Comparison of ENCODE assay signal across 9 cellular contexts in genomic region chr12:57590536-57590891, GRCh38. TPM values are rescaled to one million over a fixed set of nuclear protein-coding genes. Genes with fewer than 3 reads are reported as not detected.
A peak's percentile ranks its signal among the peaks of the same experiment; 100 is the strongest.
DNase-seq lines count a peak whose midpoint lies in the region; ATAC-seq, FAIRE-seq and TF ChIP-seq lines count a peak whose summit lies in the region.
"Had no signal": no experiment of that assay in that cellular context is flagged by ENCODE, and none has a peak within 500 bp of the region (broad histone marks: within the 10 kb centered on the region; RNA-seq: fewer than 3 reads in every experiment).

No MANE protein-coding gene starts in this region.

- TF ChIP-seq EP300 in HepG2 (IDR thresholded peaks at IDR 0.05; ENCODE audit: low read depth in 2 of 2, low read length in 2 of 2) = no peak
- no peak for TF ChIP-seq EP300 in HepG2 (CRISPR knock-in tag; IDR thresholded peaks at IDR 0.05; ENCODE audit: borderline replicate concordance)
- no peak for TF ChIP-seq EP300 in transverse colon (IDR thresholded peaks at IDR 0.05; ENCODE audit: low read depth)

- H3K36me3 ChIP-seq in HepG2 (replicated peaks in 1 of 2; ENCODE audit: control insufficient read depth in 1 of 2, insufficient read depth in 2 of 2, low read length in 2 of 2) (peaks cover 4 to 8% of the 10 kb centered on the region in 2 experiments; a peak in 3 of 5 replicates), transverse colon (no peaks in the 10 kb centered on the region)

- CTCF ChIA-PET in activated naive CD4-positive, alpha-beta T cell treated with anti-CD3 and anti-CD28 coated beads, Interleukin-2, amount 10 ng/mL, durations not matched to agents 7 days and 5 days (lab: Charles Lee) = interaction anchor here (0.9 to 4.8 kb wide), 4 partner anchors 8 to 347 kb away, joined by 3 to 26 read pairs (median 6); partner anchors contain the start of gene B4GALNT1
- CTCF ChIA-PET in HepG2 (lab: Yijun Ruan, JAX; ENCODE audit: low intra/inter-chr PET ratio, low total read pairs) (no interaction called here), HEK293T (lab: Yijun Ruan, JAX) (interaction anchor here (1.1 kb wide), 1 partner anchor 136 kb away, joined by 3 read pairs; no protein-coding TSS in a partner anchor)

- no peak for TF ChIP-seq RAD21 in HepG2 (CRISPR knock-in tag; IDR thresholded peaks at IDR 0.05)

- in situ Hi-C loops in HepG2 (cut with HindIII; ENCODE audit: extremely low pct_ligation_motif_present, low pct_unique_long_range_greater_than_20kb) = no loop called here
- in situ Hi-C loops in transverse colon (cut with MboI; ENCODE audit: low pct_ligation_motif_present in 1 of 4, low pct_unique_long_range_greater_than_20kb in 1 of 4, low sequenced_read_pairs in 3 of 4) = no loop called here

- peak overlapping the region; percentile 75 for H3K9ac ChIP-seq in HepG2 (ENCODE audit: insufficient read depth, low read depth, low read length)

- H3K4me2 ChIP-seq in HepG2 (ENCODE audit: low read depth, low read length) = peak overlapping the region; percentile 80

- no peak for DNase-seq in activated naive CD4-positive, alpha-beta T cell treated with anti-CD3 and anti-CD28 coated beads, Interleukin-2, amount 10 ng/mL, durations not matched to agents 7 days and 5 days
- DNase-seq in activated naive CD4-positive, alpha-beta T cell treated with anti-CD3 and anti-CD28 coated beads, Interleukin-2, amount 50 U/mL, for 16 hours = no peak
- DNase-seq in activated naive CD8-positive, alpha-beta T cell treated with anti-CD3 and anti-CD28 coated beads, Interleukin-2, amount 50 U/mL, for 24 hours = no peak
- DNase-seq in HepG2 (ENCODE audit: low spot score) (no peak), transverse colon (no peak), HEK293T (ENCODE audit: extremely low spot score) (no peak), D721Med (ENCODE audit: insufficient read length, low spot score) (no peak)

- peaks cover 17% of the 10 kb centered on the region for H3K79me2 ChIP-seq in HepG2 (ENCODE audit: insufficient read depth, low read length)

- no peak for ATAC-seq in activated naive CD8-positive, alpha-beta T cell treated with anti-CD3 and anti-CD28 coated beads, Interleukin-2, amount 50 U/mL, for 24 hours
- ATAC-seq in HepG2 = peak; percentile 30
- no peak for ATAC-seq in GM18867 (IDR thresholded peaks at IDR 0.05; ENCODE audit: unreplicated experiment)

- no peak for TF ChIP-seq CTCF in HepG2 (CRISPR knock-in tag; IDR thresholded peaks at IDR 0.05)
- no peak for TF ChIP-seq CTCF in transverse colon (IDR thresholded peaks at IDR 0.05)
- TF ChIP-seq CTCF in D721Med (IDR thresholded peaks at IDR 0.05; ENCODE audit: insufficient read depth, missing control alignments) = no peak

- intact Hi-C loops in HepG2 (cut with micrococcal nuclease; ENCODE audit: unreplicated experiment) (loop anchor here (2.0 kb wide), 1 partner anchor 42 kb away; the partner anchor contains the start of gene B4GALNT1), transverse colon (cut with DNase I; ENCODE audit: low total_unique reads) (no loop called here)

- peaks cover 25% of the 10 kb centered on the region for H3K4me1 Mint-ChIP-seq in activated naive CD4-positive, alpha-beta T cell treated with anti-CD3 and anti-CD28 coated beads, Interleukin-2, amount 10 ng/mL, durations not matched to agents 7 days and 5 days
- peaks cover 22% of the 10 kb centered on the region for H3K4me1 Mint-ChIP-seq in activated naive CD8-positive, alpha-beta T cell treated with anti-CD3 and anti-CD28 coated beads, Interleukin-2, amount 50 U/mL, for 24 hours

- H3K27ac Mint-ChIP-seq in activated naive CD4-positive, alpha-beta T cell treated with anti-CD3 and anti-CD28 coated beads, Interleukin-2, amount 10 ng/mL, durations not matched to agents 7 days and 5 days = peak overlapping the region; percentile 73
- H3K27ac Mint-ChIP-seq in activated naive CD8-positive, alpha-beta T cell treated with anti-CD3 and anti-CD28 coated beads, Interleukin-2, amount 50 U/mL, for 24 hours = peak overlapping the region; percentile 75

- no peaks in the 10 kb centered on the region; a peak in 1 of 5 replicates for H3K27me3 ChIP-seq in HepG2 (ENCODE audit: control insufficient read depth in 1 of 2, insufficient read depth in 2 of 2, low read length in 2 of 2)
- H3K27me3 ChIP-seq in transverse colon = peaks cover 14% of the 10 kb centered on the region

- peak overlapping the region; percentile 83 for H3K4me3 Mint-ChIP-seq in activated naive CD4-positive, alpha-beta T cell treated with anti-CD3 and anti-CD28 coated beads, Interleukin-2, amount 10 ng/mL, durations not matched to agents 7 days and 5 days
- peak overlapping the region; percentile 86 for H3K4me3 Mint-ChIP-seq in activated naive CD8-positive, alpha-beta T cell treated with anti-CD3 and anti-CD28 coated beads, Interleukin-2, amount 50 U/mL, for 24 hours

- no peaks in the 10 kb centered on the region for H3K9me3 Mint-ChIP-seq in activated naive CD4-positive, alpha-beta T cell treated with anti-CD3 and anti-CD28 coated beads, Interleukin-2, amount 10 ng/mL, durations not matched to agents 7 days and 5 days
- no peaks in the 10 kb centered on the region for H3K9me3 Mint-ChIP-seq in activated naive CD8-positive, alpha-beta T cell treated with anti-CD3 and anti-CD28 coated beads, Interleukin-2, amount 50 U/mL, for 24 hours

- peaks cover 10% of the 10 kb centered on the region for H3K36me3 Mint-ChIP-seq in activated naive CD4-positive, alpha-beta T cell treated with anti-CD3 and anti-CD28 coated beads, Interleukin-2, amount 10 ng/mL, durations not matched to agents 7 days and 5 days
- H3K36me3 Mint-ChIP-seq in activated naive CD8-positive, alpha-beta T cell treated with anti-CD3 and anti-CD28 coated beads, Interleukin-2, amount 50 U/mL, for 24 hours (ENCODE audit: low read depth) = peaks cover 5% of the 10 kb centered on the region

- no peaks in the 10 kb centered on the region for H4K20me1 ChIP-seq in HepG2 (ENCODE audit: insufficient read depth, low read length)

- H3K27ac ChIP-seq in HepG2 (ENCODE audit: extremely low read length, insufficient read depth, low read length) (peak overlapping the region; percentile 63), transverse colon (peak overlapping the region; percentile 81 to 89 (median 85))

- TF ChIP-seq POLR2A in HepG2 (IDR thresholded peaks at IDR 0.05; ENCODE audit: insufficient read depth in 1 of 2, low read depth in 2 of 2, low read length in 2 of 2) (no peak), transverse colon (IDR thresholded peaks at IDR 0.05) (no peak)

- no peaks in the 10 kb centered on the region for H3K27me3 Mint-ChIP-seq in activated naive CD4-positive, alpha-beta T cell treated with anti-CD3 and anti-CD28 coated beads, Interleukin-2, amount 10 ng/mL, durations not matched to agents 7 days and 5 days
- no peaks in the 10 kb centered on the region for H3K27me3 Mint-ChIP-seq in activated naive CD8-positive, alpha-beta T cell treated with anti-CD3 and anti-CD28 coated beads, Interleukin-2, amount 50 U/mL, for 24 hours

- H3K4me3 ChIP-seq in HepG2 (replicated peaks in 1 of 3; ENCODE audit: insufficient read depth in 1 of 3, low read depth in 2 of 3, low read length in 3 of 3) (peak overlapping the region; percentile 70 to 99 (median 92)), transverse colon (peak overlapping the region; percentile 74 to 91 (median 78))

- H3K9me3 ChIP-seq in HepG2 (ENCODE audit: low read length) = no peaks in the 10 kb centered on the region
- no peaks in the 10 kb centered on the region for H3K9me3 ChIP-seq in transverse colon

- peak overlapping the region; percentile 90 for H2AFZ ChIP-seq in HepG2 (ENCODE audit: low read length)

- no TSS peak for BruUV-seq in HepG2 (replicated peaks; lab: Mats Ljungman, UMichigan)

- 4% methylated on average over 4 of the region's 4 CpGs for WGBS in HepG2 (ENCODE audit: low lambda C conversion rate)
- 0 to 6% methylated on average over 1 to 4 of the region's 4 CpGs for WGBS in transverse colon (ENCODE audit: low coverage in 1 of 2), 2 donors

- FAIRE-seq in HepG2 (lab: Jason Lieb, UNC) (no peak), D721Med (lab: Jason Lieb, UNC) (no peak)
- FAIRE-seq: G401.6 had no signal

- H3K4me1 ChIP-seq in HepG2 (ENCODE audit: insufficient read depth, low read length) = peaks cover 22% of the 10 kb centered on the region
- H3K4me1 ChIP-seq in transverse colon = peaks cover 7 to 20% (median 17%) of the 10 kb centered on the region in 4 donors

- POLR2A ChIA-PET in HepG2 (lab: Yijun Ruan, JAX) = interaction anchor here (1.2 to 3.9 kb wide), 8 partner anchors 10 to 73 kb away, joined by 4 to 26 read pairs (median 17); partner anchors contain the start of genes ARHGEF25, DDIT3 and DTX3
- POLR2A ChIA-PET in HEK293T (lab: Yijun Ruan, JAX) = interaction anchor here (0.8 to 4.8 kb wide), 8 partner anchors 9 to 82 kb away, joined by 3 to 41 read pairs (median 4); partner anchors contain the start of genes ARHGEF25 and DDIT3

RNA-seq across cellular contexts. Expression of gene PIP4K2C, which starts 0.5 kb away (rescaled TPM):
- total RNA-seq in HepG2 (2016; rRNA removed; fragmentation: Illumina TruSeq; extraction: Trizol) (23.6 and 26.4 TPM in 2 replicates), transverse colon (100 to 1,000 TPM in 1 of 4 donors, 10 to 100 TPM in 3; 38.4 to 308 (median 45.8) TPM)
- total RNA-seq in HepG2 (2016; cell fraction: cytosol; rRNA removed; fragmentation: Illumina TruSeq; extraction: Trizol; ENCODE audit: low read depth) = 2.6 and 2.8 TPM in 2 replicates
- total RNA-seq in HepG2 (2016; cell fraction: insoluble cytoplasmic fraction; rRNA removed; fragmentation: Illumina TruSeq; extraction: Trizol) = 19.8 and 28.3 TPM in 2 replicates
- total RNA-seq in HepG2 (2016; cell fraction: membrane; rRNA removed; fragmentation: Illumina TruSeq; extraction: Trizol) = 9.9 and 10.2 TPM in 2 replicates
- total RNA-seq in HepG2 (2016; cell fraction: nucleus; rRNA removed; fragmentation: Illumina TruSeq; extraction: Trizol) = 23.9 TPM in 2 replicates
- 21.7 and 23.3 TPM in 2 replicates for polyA plus RNA-seq in HepG2 (2011; rRNA removed)
- polyA plus RNA-seq in HepG2 (2011; cell fraction: cytosol; rRNA removed) = 13.2 and 18.6 TPM in 2 replicates
- polyA plus RNA-seq in HepG2 (2011; cell fraction: nucleus; rRNA removed) = 26.0 and 28.4 TPM in 2 replicates
- polyA plus RNA-seq in HepG2 (2012) = 14.2 and 18.4 TPM in 2 replicates
- polyA plus RNA-seq in HepG2 (2016; cell fraction: cytosol; fragmentation: Illumina TruSeq; extraction: Trizol; ENCODE audit: low read depth) = 2.2 and 2.3 TPM in 2 replicates
- 16.8 and 23.7 TPM in 2 replicates for polyA plus RNA-seq in HepG2 (2016; cell fraction: insoluble cytoplasmic fraction; fragmentation: Illumina TruSeq; extraction: Trizol; ENCODE audit: low read depth)
- polyA plus RNA-seq in HepG2 (2016; cell fraction: membrane; fragmentation: Illumina TruSeq; extraction: Trizol; ENCODE audit: low read depth) = 6.3 and 6.4 TPM in 2 replicates
- 34.3 and 34.5 TPM in 2 replicates for polyA plus RNA-seq in HepG2 (2016; cell fraction: nucleus; fragmentation: Illumina TruSeq; extraction: Trizol; ENCODE audit: insufficient read depth, low read depth)
- 20.4 and 21.5 TPM in 2 replicates for polyA minus RNA-seq in HepG2 (2011; rRNA and poly(A)+ RNA removed; ENCODE audit: low replicate concordance)
- polyA minus RNA-seq in HepG2 (2011; cell fraction: cytosol; rRNA and poly(A)+ RNA removed) = 12.7 and 13.5 TPM in 2 replicates
- polyA minus RNA-seq in HepG2 (2011; cell fraction: nucleus; rRNA and poly(A)+ RNA removed) = 8.1 and 11.4 TPM in 2 replicates

RNA-seq across cellular contexts. Expression of gene DTX3, which starts 14.1 kb away (rescaled TPM):
- total RNA-seq in HepG2 (2016; rRNA removed; fragmentation: Illumina TruSeq; extraction: Trizol) = 5.4 and 9.0 TPM in 2 replicates
- 4.1 and 4.8 TPM in 2 replicates for total RNA-seq in HepG2 (2016; cell fraction: cytosol; rRNA removed; fragmentation: Illumina TruSeq; extraction: Trizol; ENCODE audit: low read depth)
- 4.3 and 9.2 TPM in 2 replicates for total RNA-seq in HepG2 (2016; cell fraction: insoluble cytoplasmic fraction; rRNA removed; fragmentation: Illumina TruSeq; extraction: Trizol)
- 8.4 and 9.4 TPM in 2 replicates for total RNA-seq in HepG2 (2016; cell fraction: membrane; rRNA removed; fragmentation: Illumina TruSeq; extraction: Trizol)
- 9.5 and 11.0 TPM in 2 replicates for total RNA-seq in HepG2 (2016; cell fraction: nucleus; rRNA removed; fragmentation: Illumina TruSeq; extraction: Trizol)
- polyA plus RNA-seq in HepG2 (2011; rRNA removed) = 27.2 and 28.7 TPM in 2 replicates
- 13.0 and 16.9 TPM in 2 replicates for polyA plus RNA-seq in HepG2 (2011; cell fraction: cytosol; rRNA removed)
- 170 and 204 TPM in 2 replicates for polyA plus RNA-seq in HepG2 (2011; cell fraction: nucleus; rRNA removed)
- polyA plus RNA-seq in HepG2 (2012) = 11.6 and 13.9 TPM in 2 replicates
- polyA plus RNA-seq in HepG2 (2016; cell fraction: cytosol; fragmentation: Illumina TruSeq; extraction: Trizol; ENCODE audit: low read depth) = 4.0 and 4.6 TPM in 2 replicates
- polyA plus RNA-seq in HepG2 (2016; cell fraction: insoluble cytoplasmic fraction; fragmentation: Illumina TruSeq; extraction: Trizol; ENCODE audit: low read depth) = 6.2 and 8.3 TPM in 2 replicates
- polyA plus RNA-seq in HepG2 (2016; cell fraction: membrane; fragmentation: Illumina TruSeq; extraction: Trizol; ENCODE audit: low read depth) = 9.6 and 10.1 TPM in 2 replicates
- polyA plus RNA-seq in HepG2 (2016; cell fraction: nucleus; fragmentation: Illumina TruSeq; extraction: Trizol; ENCODE audit: insufficient read depth, low read depth) = 29.4 and 32.9 TPM in 2 replicates
- 16.3 TPM in 1 of 2 replicates, not detected in the other for polyA minus RNA-seq in HepG2 (2011; rRNA and poly(A)+ RNA removed; ENCODE audit: low replicate concordance)
- polyA minus RNA-seq in HepG2 (2011; cell fraction: cytosol; rRNA and poly(A)+ RNA removed) = 4.4 and 6.0 TPM in 2 replicates
- polyA minus RNA-seq in HepG2 (2011; cell fraction: nucleus; rRNA and poly(A)+ RNA removed) = 14.5 and 15.1 TPM in 2 replicates
- total RNA-seq in transverse colon = 10 to 100 TPM in 1 of 4 donors, 1 to 10 TPM in 3; 8.0 to 10.9 (median 9.6) TPM

RNA-seq across cellular contexts. Expression of gene ARHGEF25, which starts 20.7 kb away (rescaled TPM):
- 10.1 and 11.5 TPM in 2 replicates for total RNA-seq in HepG2 (2016; rRNA removed; fragmentation: Illumina TruSeq; extraction: Trizol)
- total RNA-seq in HepG2 (2016; cell fraction: cytosol; rRNA removed; fragmentation: Illumina TruSeq; extraction: Trizol; ENCODE audit: low read depth) = 8.4 and 8.9 TPM in 2 replicates
- 8.3 and 14.8 TPM in 2 replicates for total RNA-seq in HepG2 (2016; cell fraction: insoluble cytoplasmic fraction; rRNA removed; fragmentation: Illumina TruSeq; extraction: Trizol)
- 16.1 and 18.0 TPM in 2 replicates for total RNA-seq in HepG2 (2016; cell fraction: membrane; rRNA removed; fragmentation: Illumina TruSeq; extraction: Trizol)
- 9.2 and 9.6 TPM in 2 replicates for total RNA-seq in HepG2 (2016; cell fraction: nucleus; rRNA removed; fragmentation: Illumina TruSeq; extraction: Trizol)
- polyA plus RNA-seq in HepG2 (2011; rRNA removed) = 12.5 and 15.3 TPM in 2 replicates
- 8.5 and 8.9 TPM in 2 replicates for polyA plus RNA-seq in HepG2 (2011; cell fraction: cytosol; rRNA removed)
- polyA plus RNA-seq in HepG2 (2011; cell fraction: nucleus; rRNA removed) = 77.8 and 83.0 TPM in 2 replicates
- 15.4 and 15.7 TPM in 2 replicates for polyA plus RNA-seq in HepG2 (2012)
- 6.4 and 8.2 TPM in 2 replicates for polyA plus RNA-seq in HepG2 (2016; cell fraction: cytosol; fragmentation: Illumina TruSeq; extraction: Trizol; ENCODE audit: low read depth)
- 8.6 and 9.4 TPM in 2 replicates for polyA plus RNA-seq in HepG2 (2016; cell fraction: insoluble cytoplasmic fraction; fragmentation: Illumina TruSeq; extraction: Trizol; ENCODE audit: low read depth)
- polyA plus RNA-seq in HepG2 (2016; cell fraction: membrane; fragmentation: Illumina TruSeq; extraction: Trizol; ENCODE audit: low read depth) = 11.4 and 11.5 TPM in 2 replicates
- 21.2 and 28.6 TPM in 2 replicates for polyA plus RNA-seq in HepG2 (2016; cell fraction: nucleus; fragmentation: Illumina TruSeq; extraction: Trizol; ENCODE audit: insufficient read depth, low read depth)
- 6.2 TPM in 1 of 2 replicates, not detected in the other for polyA minus RNA-seq in HepG2 (2011; rRNA and poly(A)+ RNA removed; ENCODE audit: low replicate concordance)
- 2.9 and 3.3 TPM in 2 replicates for polyA minus RNA-seq in HepG2 (2011; cell fraction: cytosol; rRNA and poly(A)+ RNA removed)
- 11.8 and 12.6 TPM in 2 replicates for polyA minus RNA-seq in HepG2 (2011; cell fraction: nucleus; rRNA and poly(A)+ RNA removed)
- total RNA-seq in transverse colon = 10 to 100 TPM in 3 of 4 donors, 1 to 10 TPM in 1; 6.6 to 35.9 (median 15.3) TPM

RNA-seq across cellular contexts. Expression of gene KIF5A, which starts 40.7 kb away (rescaled TPM):
- total RNA-seq in HepG2 (2016; rRNA removed; fragmentation: Illumina TruSeq; extraction: Trizol) = 1.1 and 1.6 TPM in 2 replicates
- total RNA-seq in HepG2 (2016; cell fraction: cytosol; rRNA removed; fragmentation: Illumina TruSeq; extraction: Trizol; ENCODE audit: low read depth) = 0.18 and 0.71 TPM in 2 replicates
- total RNA-seq in HepG2 (2016; cell fraction: insoluble cytoplasmic fraction; rRNA removed; fragmentation: Illumina TruSeq; extraction: Trizol) = 0.91 and 1.5 TPM in 2 replicates
- total RNA-seq in HepG2 (2016; cell fraction: membrane; rRNA removed; fragmentation: Illumina TruSeq; extraction: Trizol) = 0.37 and 0.41 TPM in 2 replicates
- 3.2 and 3.6 TPM in 2 replicates for total RNA-seq in HepG2 (2016; cell fraction: nucleus; rRNA removed; fragmentation: Illumina TruSeq; extraction: Trizol)
- polyA plus RNA-seq in HepG2 (2011; rRNA removed) = 10.3 and 11.9 TPM in 2 replicates
- polyA plus RNA-seq in HepG2 (2011; cell fraction: cytosol; rRNA removed) = 2.9 and 3.5 TPM in 2 replicates
- polyA plus RNA-seq in HepG2 (2011; cell fraction: nucleus; rRNA removed) = 35.5 and 41.8 TPM in 2 replicates
- 8.0 and 9.1 TPM in 2 replicates for polyA plus RNA-seq in HepG2 (2012)
- 0.12 and 0.15 TPM in 2 replicates for polyA plus RNA-seq in HepG2 (2016; cell fraction: cytosol; fragmentation: Illumina TruSeq; extraction: Trizol; ENCODE audit: low read depth)
- 0.97 and 1.1 TPM in 2 replicates for polyA plus RNA-seq in HepG2 (2016; cell fraction: insoluble cytoplasmic fraction; fragmentation: Illumina TruSeq; extraction: Trizol; ENCODE audit: low read depth)
- polyA plus RNA-seq in HepG2 (2016; cell fraction: membrane; fragmentation: Illumina TruSeq; extraction: Trizol; ENCODE audit: low read depth) = 0.27 and 0.29 TPM in 2 replicates
- 7.8 and 8.7 TPM in 2 replicates for polyA plus RNA-seq in HepG2 (2016; cell fraction: nucleus; fragmentation: Illumina TruSeq; extraction: Trizol; ENCODE audit: insufficient read depth, low read depth)
- polyA minus RNA-seq in HepG2 (2011; rRNA and poly(A)+ RNA removed; ENCODE audit: low replicate concordance) = 0.02 and 2.8 TPM in 2 replicates
- 1.9 and 3.0 TPM in 2 replicates for polyA minus RNA-seq in HepG2 (2011; cell fraction: cytosol; rRNA and poly(A)+ RNA removed)
- 17.8 and 18.6 TPM in 2 replicates for polyA minus RNA-seq in HepG2 (2011; cell fraction: nucleus; rRNA and poly(A)+ RNA removed)
- total RNA-seq in transverse colon = 1 to 10 TPM; 1.3 to 6.2 (median 1.6) TPM

RNA-seq across cellular contexts. Expression of gene B4GALNT1, which starts 42.5 kb away (rescaled TPM):
- 1.9 and 4.5 TPM in 2 replicates for total RNA-seq in HepG2 (2016; rRNA removed; fragmentation: Illumina TruSeq; extraction: Trizol)
- 1.8 and 2.2 TPM in 2 replicates for total RNA-seq in HepG2 (2016; cell fraction: cytosol; rRNA removed; fragmentation: Illumina TruSeq; extraction: Trizol; ENCODE audit: low read depth)
- total RNA-seq in HepG2 (2016; cell fraction: insoluble cytoplasmic fraction; rRNA removed; fragmentation: Illumina TruSeq; extraction: Trizol) = 2.9 and 5.7 TPM in 2 replicates
- 2.5 and 3.5 TPM in 2 replicates for total RNA-seq in HepG2 (2016; cell fraction: membrane; rRNA removed; fragmentation: Illumina TruSeq; extraction: Trizol)
- total RNA-seq in HepG2 (2016; cell fraction: nucleus; rRNA removed; fragmentation: Illumina TruSeq; extraction: Trizol) = 5.8 and 8.3 TPM in 2 replicates
- polyA plus RNA-seq in HepG2 (2011; rRNA removed) = 5.4 and 5.9 TPM in 2 replicates
- 2.9 and 4.0 TPM in 2 replicates for polyA plus RNA-seq in HepG2 (2011; cell fraction: cytosol; rRNA removed)
- polyA plus RNA-seq in HepG2 (2011; cell fraction: nucleus; rRNA removed) = 18.7 and 19.0 TPM in 2 replicates
- 1.8 and 3.8 TPM in 2 replicates for polyA plus RNA-seq in HepG2 (2012)
- 0.94 and 1.2 TPM in 2 replicates for polyA plus RNA-seq in HepG2 (2016; cell fraction: cytosol; fragmentation: Illumina TruSeq; extraction: Trizol; ENCODE audit: low read depth)
- 3.4 and 3.9 TPM in 2 replicates for polyA plus RNA-seq in HepG2 (2016; cell fraction: insoluble cytoplasmic fraction; fragmentation: Illumina TruSeq; extraction: Trizol; ENCODE audit: low read depth)
- polyA plus RNA-seq in HepG2 (2016; cell fraction: membrane; fragmentation: Illumina TruSeq; extraction: Trizol; ENCODE audit: low read depth) = 2.4 and 2.9 TPM in 2 replicates
- polyA plus RNA-seq in HepG2 (2016; cell fraction: nucleus; fragmentation: Illumina TruSeq; extraction: Trizol; ENCODE audit: insufficient read depth, low read depth) = 13.0 and 13.7 TPM in 2 replicates
- polyA minus RNA-seq in HepG2 (2011; rRNA and poly(A)+ RNA removed; ENCODE audit: low replicate concordance) = 8.1 and 22.4 TPM in 2 replicates
- polyA minus RNA-seq in HepG2 (2011; cell fraction: cytosol; rRNA and poly(A)+ RNA removed) = 2.5 and 3.0 TPM in 2 replicates
- polyA minus RNA-seq in HepG2 (2011; cell fraction: nucleus; rRNA and poly(A)+ RNA removed) = 8.2 and 8.8 TPM in 2 replicates
- total RNA-seq in transverse colon = 1 to 10 TPM in 2 of 4 donors, under 1 TPM in 1, not detected in 1; 0.68 to 6.4 (median 2.1) TPM
